Comparison of ENCODE assay signal across 1 cellular context in the genomic region with DNA sequence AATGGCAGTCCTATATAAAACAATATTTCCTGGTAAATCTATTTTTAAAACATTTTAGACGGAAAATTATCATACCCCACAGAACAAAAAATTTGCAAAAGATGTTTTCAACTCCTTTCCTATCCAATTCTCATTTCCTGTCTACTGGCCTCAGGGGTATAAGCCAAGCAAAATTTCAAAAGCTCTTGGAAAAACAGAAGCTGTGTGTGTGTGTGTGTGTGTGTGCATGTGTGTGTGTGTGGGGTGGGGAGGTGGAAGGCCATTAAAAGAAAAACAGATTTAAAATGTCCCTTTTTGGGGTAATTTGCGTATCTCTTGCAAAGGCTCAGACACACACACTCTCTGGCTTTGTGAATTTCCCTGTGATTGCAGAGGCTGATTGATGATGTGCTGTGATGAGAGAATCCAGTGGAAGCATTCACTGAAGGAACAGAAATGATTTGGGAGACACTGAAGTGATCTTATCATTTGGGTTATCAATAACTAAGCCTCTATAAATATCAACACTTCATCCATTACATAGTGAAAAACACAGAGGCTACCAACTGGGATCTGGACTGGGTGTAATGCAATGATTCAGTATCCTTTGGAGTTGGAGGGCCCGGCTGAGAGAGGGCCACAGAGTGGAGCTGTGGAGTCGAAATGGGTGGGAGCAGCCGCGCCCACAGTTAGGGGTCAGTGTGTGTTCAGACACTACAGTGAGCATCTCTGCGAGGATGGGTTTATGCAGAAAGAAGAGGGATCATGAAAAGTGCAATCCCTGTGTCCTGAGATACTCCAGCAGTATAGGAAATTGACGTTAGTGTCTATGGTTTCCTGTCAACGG.
TF ChIP-seq lines count a peak whose summit lies in the region.

No MANE protein-coding gene starts in this region.

TF ChIP-seq in GM23338, 12 proteins besides CTCF, POLR2A, EP300 and RAD21 (continued from another document):
- TF ChIP-seq, protein P1, sequence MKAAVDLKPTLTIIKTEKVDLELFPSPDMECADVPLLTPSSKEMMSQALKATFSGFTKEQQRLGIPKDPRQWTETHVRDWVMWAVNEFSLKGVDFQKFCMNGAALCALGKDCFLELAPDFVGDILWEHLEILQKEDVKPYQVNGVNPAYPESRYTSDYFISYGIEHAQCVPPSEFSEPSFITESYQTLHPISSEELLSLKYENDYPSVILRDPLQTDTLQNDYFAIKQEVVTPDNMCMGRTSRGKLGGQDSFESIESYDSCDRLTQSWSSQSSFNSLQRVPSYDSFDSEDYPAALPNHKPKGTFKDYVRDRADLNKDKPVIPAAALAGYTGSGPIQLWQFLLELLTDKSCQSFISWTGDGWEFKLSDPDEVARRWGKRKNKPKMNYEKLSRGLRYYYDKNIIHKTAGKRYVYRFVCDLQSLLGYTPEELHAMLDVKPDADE (IDR thresholded peaks at IDR 0.05), result no peak
- TF ChIP-seq EZH2 (IDR thresholded peaks at IDR 0.05; ENCODE audit: low read depth, unreplicated experiment) (no peak), ZNF331 (CRISPR knock-in tag; IDR thresholded peaks at IDR 0.05; ENCODE audit: low read depth) (no peak), ZNF114 (CRISPR knock-in tag; IDR thresholded peaks at IDR 0.05) (no peak)
TF ChIP-seq in GM23338: peak in this region for 0.
